In the genomic region with DNA sequence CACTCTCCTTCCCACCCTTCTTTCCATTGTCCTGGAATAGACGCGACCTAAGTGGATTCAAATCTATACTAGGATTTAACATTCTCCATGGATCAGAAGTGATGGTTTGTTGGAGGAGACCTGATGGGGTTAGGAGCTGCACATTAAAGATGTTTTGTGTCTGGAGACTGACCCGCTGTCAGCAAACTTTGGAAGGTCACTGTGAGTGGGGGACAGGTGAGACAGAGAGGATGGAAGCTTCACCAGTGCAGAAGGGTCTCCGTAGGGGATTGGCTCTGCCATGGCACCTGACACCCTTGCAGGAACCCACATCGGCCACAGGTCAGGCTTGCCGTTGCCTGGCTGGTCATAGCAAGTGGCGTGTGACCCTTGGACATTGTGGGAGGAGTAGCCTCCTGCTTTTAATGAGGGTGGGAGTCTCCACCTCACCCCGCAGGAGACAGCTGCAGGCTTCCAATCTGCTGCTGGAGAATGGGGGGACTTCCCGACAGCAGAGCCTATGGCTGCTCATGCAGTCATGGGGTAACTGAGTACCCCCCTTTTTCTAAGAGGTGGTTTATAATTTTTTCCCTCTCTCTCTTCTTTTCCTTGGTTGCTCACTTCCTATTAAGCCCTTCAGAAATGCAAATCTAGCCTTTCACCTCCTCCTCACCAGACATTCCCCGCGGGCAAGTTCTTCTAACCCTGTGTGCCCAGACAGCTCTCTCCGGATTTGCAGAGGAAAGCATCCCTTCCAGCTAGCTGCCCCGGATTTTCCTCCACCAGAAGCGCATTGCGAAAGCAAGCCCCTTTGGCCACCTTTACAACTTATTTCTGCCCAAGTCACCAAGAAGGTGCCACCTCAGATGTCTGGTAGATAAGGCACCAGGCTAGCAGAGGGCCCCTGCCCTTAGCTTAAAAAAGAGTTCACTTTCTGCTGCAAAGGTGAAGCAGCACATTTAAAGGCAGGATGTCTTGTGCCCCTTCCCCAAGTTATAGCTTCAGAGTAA, we compare ENCODE assay signal across 1 cellular context.
A peak's percentile ranks its signal among the peaks of the same experiment; 100 is the strongest.
TF ChIP-seq lines count a peak whose summit lies in the region.

No MANE protein-coding gene starts in this region.

TF ChIP-seq in HepG2, 621 proteins besides CTCF, POLR2A, EP300 and RAD21 (continued from another document and continues in another):
- no peak for TF ChIP-seq ZNF775 (CRISPR knock-in tag; IDR thresholded peaks at IDR 0.05; ENCODE audit: borderline replicate concordance)
- TF ChIP-seq CREB1 (IDR thresholded peaks at IDR 0.05): no peak
- TF ChIP-seq CREB1 (CRISPR knock-in tag; IDR thresholded peaks at IDR 0.05): no peak
- TF ChIP-seq ZNF619 (CRISPR knock-in tag; IDR thresholded peaks at IDR 0.05): no peak
- no peak for TF ChIP-seq ZNF180 (CRISPR knock-in tag; IDR thresholded peaks at IDR 0.05; ENCODE audit: borderline replicate concordance, low read depth)
- TF ChIP-seq RARA (CRISPR knock-in tag; IDR thresholded peaks at IDR 0.05): peak; percentile 66
- no peak for TF ChIP-seq ZNF205 (CRISPR knock-in tag; IDR thresholded peaks at IDR 0.05)
- TF ChIP-seq TRIM24 (CRISPR knock-in tag; IDR thresholded peaks at IDR 0.05): no peak
- TF ChIP-seq ZNF569 (CRISPR knock-in tag; IDR thresholded peaks at IDR 0.05; ENCODE audit: borderline replicate concordance): no peak
- TF ChIP-seq SP5 (CRISPR knock-in tag; IDR thresholded peaks at IDR 0.05; ENCODE audit: borderline replicate concordance, low read depth): peak; percentile 98
- peak; percentile 16; the same call in 1 of the 2 replicates for TF ChIP-seq ZNF263 (CRISPR knock-in tag; IDR thresholded peaks at IDR 0.05)
- 0 out of 2 replicates have a peak, but pooled peaks have one; percentile 16 for TF ChIP-seq GATAD2A (CRISPR knock-in tag; IDR thresholded peaks at IDR 0.05)
- TF ChIP-seq JDP2 (CRISPR knock-in tag; IDR thresholded peaks at IDR 0.05; ENCODE audit: borderline replicate concordance): no peak
- TF ChIP-seq HDAC1 (CRISPR knock-in tag; IDR thresholded peaks at IDR 0.05): 0 out of 2 replicates have a peak, but pooled peaks have one; percentile 29
- no peak for TF ChIP-seq HIVEP1 (CRISPR knock-in tag; IDR thresholded peaks at IDR 0.05)
- TF ChIP-seq HINFP (CRISPR knock-in tag; IDR thresholded peaks at IDR 0.05; ENCODE audit: low read depth): 0 out of 2 replicates have a peak, but pooled peaks have one; percentile 39
- peak; percentile 51; the same call in 1 of the 2 replicates for TF ChIP-seq NCOR1 (IDR thresholded peaks at IDR 0.05; ENCODE audit: borderline replicate concordance, low read length)
- TF ChIP-seq MTA3 (CRISPR knock-in tag; IDR thresholded peaks at IDR 0.05): no peak
- no peak for TF ChIP-seq BRF2 (CRISPR knock-in tag; IDR thresholded peaks at IDR 0.05)
- no peak for TF ChIP-seq HNRNPH1 (optimal IDR thresholded peaks at IDR 0.05; ENCODE audit: low read depth, low read length)
- TF ChIP-seq AFF4 (CRISPR knock-in tag; IDR thresholded peaks at IDR 0.05): no peak
- TF ChIP-seq, protein P1, sequence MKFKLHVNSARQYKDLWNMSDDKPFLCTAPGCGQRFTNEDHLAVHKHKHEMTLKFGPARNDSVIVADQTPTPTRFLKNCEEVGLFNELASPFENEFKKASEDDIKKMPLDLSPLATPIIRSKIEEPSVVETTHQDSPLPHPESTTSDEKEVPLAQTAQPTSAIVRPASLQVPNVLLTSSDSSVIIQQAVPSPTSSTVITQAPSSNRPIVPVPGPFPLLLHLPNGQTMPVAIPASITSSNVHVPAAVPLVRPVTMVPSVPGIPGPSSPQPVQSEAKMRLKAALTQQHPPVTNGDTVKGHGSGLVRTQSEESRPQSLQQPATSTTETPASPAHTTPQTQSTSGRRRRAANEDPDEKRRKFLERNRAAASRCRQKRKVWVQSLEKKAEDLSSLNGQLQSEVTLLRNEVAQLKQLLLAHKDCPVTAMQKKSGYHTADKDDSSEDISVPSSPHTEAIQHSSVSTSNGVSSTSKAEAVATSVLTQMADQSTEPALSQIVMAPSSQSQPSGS (CRISPR knock-in tag; IDR thresholded peaks at IDR 0.05): no peak
- no peak for TF ChIP-seq ZNF260 (CRISPR knock-in tag; IDR thresholded peaks at IDR 0.05; ENCODE audit: borderline replicate concordance, low read depth)
- TF ChIP-seq ZNF761 (CRISPR knock-in tag; conservative IDR thresholded peaks at IDR 0.05): peak; percentile 90
- TF ChIP-seq CSRNP2 (CRISPR knock-in tag; conservative IDR thresholded peaks at IDR 0.05; ENCODE audit: low read depth): no peak
- no peak for TF ChIP-seq MTF1 (CRISPR knock-in tag; IDR thresholded peaks at IDR 0.05)
- TF ChIP-seq THAP7 (CRISPR knock-in tag; IDR thresholded peaks at IDR 0.05): no peak
- no peak for TF ChIP-seq NFYC (CRISPR knock-in tag; IDR thresholded peaks at IDR 0.05)
- peak; percentile 28; the same call in 1 of the 2 replicates for TF ChIP-seq ZNF556 (CRISPR knock-in tag; IDR thresholded peaks at IDR 0.05; ENCODE audit: borderline replicate concordance)
- no peak for TF ChIP-seq SRSF4 (IDR thresholded peaks at IDR 0.05; ENCODE audit: low read depth, low read length, poor library complexity, severe bottlenecking)
- TF ChIP-seq NFIB (CRISPR knock-in tag; IDR thresholded peaks at IDR 0.05; ENCODE audit: borderline replicate concordance): no peak
- TF ChIP-seq NFKBIZ (CRISPR knock-in tag; IDR thresholded peaks at IDR 0.05): no peak
- TF ChIP-seq TCF7 (IDR thresholded peaks at IDR 0.05; ENCODE audit: low read depth): no peak
- TF ChIP-seq ZNF274 (CRISPR knock-in tag; IDR thresholded peaks at IDR 0.05): no peak
- TF ChIP-seq ZBTB1 (CRISPR knock-in tag; IDR thresholded peaks at IDR 0.05; ENCODE audit: borderline replicate concordance): no peak
- TF ChIP-seq AGO2 (optimal IDR thresholded peaks at IDR 0.05; ENCODE audit: low read depth, low read length): no peak
- TF ChIP-seq ZNF691 (CRISPR knock-in tag; IDR thresholded peaks at IDR 0.05; ENCODE audit: borderline replicate concordance, low read depth): 0 out of 2 replicates have a peak, but pooled peaks have one; percentile 37
- 0 out of 2 replicates have a peak, but pooled peaks have one; percentile 22 for TF ChIP-seq KDM3A (CRISPR knock-in tag; IDR thresholded peaks at IDR 0.05; ENCODE audit: low read depth)
- TF ChIP-seq TFE3 (CRISPR knock-in tag; IDR thresholded peaks at IDR 0.05): no peak
- no peak for TF ChIP-seq TBX3 (IDR thresholded peaks at IDR 0.05; ENCODE audit: borderline replicate concordance)
- TF ChIP-seq ZNF468 (CRISPR knock-in tag; IDR thresholded peaks at IDR 0.05): no peak
- TF ChIP-seq ZNF501 (CRISPR knock-in tag; IDR thresholded peaks at IDR 0.05): 0 out of 2 replicates have a peak, but pooled peaks have one; percentile 5
- TF ChIP-seq NAIF1 (CRISPR knock-in tag; IDR thresholded peaks at IDR 0.05; ENCODE audit: borderline replicate concordance): no peak
- no peak for TF ChIP-seq SUZ12 (IDR thresholded peaks at IDR 0.05; ENCODE audit: low read depth, low read length)
- no peak for TF ChIP-seq PRMT3 (CRISPR knock-in tag; IDR thresholded peaks at IDR 0.05; ENCODE audit: borderline replicate concordance, low read depth)
- no peak for TF ChIP-seq ZSCAN29 (CRISPR knock-in tag; conservative IDR thresholded peaks at IDR 0.05)
- TF ChIP-seq ZNF281 (CRISPR knock-in tag; IDR thresholded peaks at IDR 0.05; ENCODE audit: borderline replicate concordance): 0 out of 2 replicates have a peak, but pooled peaks have one; percentile 16
- TF ChIP-seq XRCC5 (optimal IDR thresholded peaks at IDR 0.05; ENCODE audit: low read length): peak; percentile 12
